ENCODE assay signal across 8 cellular contexts in the genomic region with DNA sequence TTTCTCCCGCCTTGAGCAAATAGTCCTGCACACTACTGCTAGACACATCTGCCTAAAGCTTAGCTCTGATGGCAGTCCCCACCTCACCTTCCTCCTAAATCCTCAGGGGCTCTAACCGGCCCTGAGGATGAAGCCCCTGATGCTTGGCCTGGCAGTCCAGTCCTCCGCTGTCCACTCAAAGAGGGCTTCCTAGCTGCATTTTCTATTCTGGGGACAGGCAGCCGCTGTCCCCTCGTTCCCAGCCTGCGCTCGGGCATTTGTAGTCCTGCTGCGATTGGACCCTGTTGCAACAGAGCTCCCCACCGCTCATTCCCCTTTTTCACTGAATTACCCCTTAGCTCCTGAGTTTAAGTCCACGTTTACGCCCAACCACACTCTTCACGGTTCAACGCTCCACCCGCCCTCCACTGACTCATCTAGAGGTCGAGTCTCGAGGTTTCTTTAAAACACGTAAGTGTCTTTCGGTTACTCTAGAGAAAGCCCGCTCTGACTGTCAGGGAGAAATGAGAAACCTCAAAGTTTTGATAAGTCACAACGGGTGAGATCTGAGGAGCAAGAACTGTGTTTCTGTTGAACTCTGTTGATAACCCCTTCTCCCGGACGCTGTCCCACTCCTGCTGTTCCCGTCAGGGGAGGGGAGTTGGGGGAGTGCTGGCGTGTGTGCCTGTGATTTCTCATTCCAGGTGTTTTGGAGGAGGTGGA. TPM values are rescaled to one million over a fixed set of nuclear protein-coding genes. Genes with fewer than 3 reads are reported as not detected.
DNase-seq lines count a peak whose midpoint lies in the region; ATAC-seq, FAIRE-seq and TF ChIP-seq lines count a peak whose summit lies in the region.

No MANE protein-coding gene starts in this region.

- no peak for TF ChIP-seq CTCF in lower lobe of right lung (IDR thresholded peaks at IDR 0.05)

- H3K4me1 ChIP-seq in SJCRH30 = peaks cover 12% of the 10 kb centered on the region
- H3K4me1 ChIP-seq in lower lobe of right lung = peaks cover 66% of the 10 kb centered on the region

- H3K27ac ChIP-seq in SJCRH30 = no peak overlapping the region
- H3K27ac ChIP-seq in lower lobe of right lung = peak overlapping the region; percentile 62

- intact Hi-C loops in lower lobe of right lung (cut with DNase I) = no loop called here

- FAIRE-seq in urothelium cell line (lab: Jason Lieb, UNC) = no peak

- H3K9me3 ChIP-seq in SJCRH30 (replicated peaks) = no peaks in the 10 kb centered on the region
- H3K9me3 ChIP-seq in lower lobe of right lung = no peaks in the 10 kb centered on the region

- H3K36me3 ChIP-seq in SJCRH30 (no peaks in the 10 kb centered on the region), lower lobe of right lung (no peaks in the 10 kb centered on the region)

- peak overlapping the region; percentile 42 for H3K4me3 ChIP-seq in SJCRH30
- peak overlapping the region; percentile 29 for H3K4me3 ChIP-seq in lower lobe of right lung

- H3K27me3 ChIP-seq in SJCRH30 (no peaks in the 10 kb centered on the region), lower lobe of right lung (ENCODE audit: low read depth) (no peaks in the 10 kb centered on the region)

- ATAC-seq in GM18517 (IDR thresholded peaks at IDR 0.05; ENCODE audit: unreplicated experiment) (peak; percentile 58), HG02885 (IDR thresholded peaks at IDR 0.05; ENCODE audit: poor library complexity, unreplicated experiment) (peak; percentile 60), lower lobe of right lung (peak; percentile 11 to 15)
- ATAC-seq in stimulated activated naive CD8-positive, alpha-beta T cell treated with anti-CD3 and anti-CD28 coated beads, Interleukin-15, Interleukin-2, amounts not matched to agents 100 U/mL and 50 U/mL, for 24 hours = peak; percentile 67

- no peak for DNase-seq in SJCRH30
- DNase-seq in activated naive CD4-positive, alpha-beta T cell treated with anti-CD3 and anti-CD28 coated beads, Interleukin-2, amount 50 U/mL, for 16 hours = peak; percentile 84
- DNase-seq in lower lobe of right lung = no peak
- peak; percentile 81 for DNase-seq in stimulated activated naive CD8-positive, alpha-beta T cell treated with anti-CD3 and anti-CD28 coated beads, Interleukin-15, Interleukin-2, amounts not matched to agents 100 U/mL and 50 U/mL, for 24 hours
- no peak for DNase-seq in urothelium cell line (ENCODE audit: low spot score)
- DNase-seq in NCI-H226 = no peak

RNA-seq across cellular contexts. Expression of gene CCR7, which starts 4.5 kb away (rescaled TPM):
- 0.05 TPM in 1 of 2 replicates, not detected in the other for total RNA-seq in SJCRH30 (2014; rRNA removed; shearing (Covaris generic))
- 2.2 TPM for total RNA-seq in lower lobe of right lung

RNA-seq across cellular contexts. Expression of gene TNS4, which starts 59.3 kb away (rescaled TPM):
- not detected in 2 replicates for total RNA-seq in SJCRH30 (2014; rRNA removed; shearing (Covaris generic))
- 0.68 TPM for total RNA-seq in lower lobe of right lung

Comparison
In these comparisons a context has a peak if more than half of its experiments do, and no peak if none do; other contexts are left out.
1. ATAC-seq: peak in every context shown above with its lines; median percentile 67 in stimulated activated naive CD8-positive, alpha-beta T cell treated with anti-CD3 and anti-CD28 coated beads, Interleukin-15, Interleukin-2, amounts not matched to agents 100 U/mL and 50 U/mL, for 24 hours; 60 in HG02885; 58 in GM18517; 13 in lower lobe of right lung.
2. DNase-seq: peak in activated naive CD4-positive, alpha-beta T cell treated with anti-CD3 and anti-CD28 coated beads, Interleukin-2, amount 50 U/mL, for 16 hours (single experiment) and stimulated activated naive CD8-positive, alpha-beta T cell treated with anti-CD3 and anti-CD28 coated beads, Interleukin-15, Interleukin-2, amounts not matched to agents 100 U/mL and 50 U/mL, for 24 hours (single experiment); none in SJCRH30 (0 of 2), lower lobe of right lung (single experiment), urothelium cell line (single experiment) and NCI-H226 (single experiment).